14 cellular contexts compared by ENCODE assay signal in the genomic region with DNA sequence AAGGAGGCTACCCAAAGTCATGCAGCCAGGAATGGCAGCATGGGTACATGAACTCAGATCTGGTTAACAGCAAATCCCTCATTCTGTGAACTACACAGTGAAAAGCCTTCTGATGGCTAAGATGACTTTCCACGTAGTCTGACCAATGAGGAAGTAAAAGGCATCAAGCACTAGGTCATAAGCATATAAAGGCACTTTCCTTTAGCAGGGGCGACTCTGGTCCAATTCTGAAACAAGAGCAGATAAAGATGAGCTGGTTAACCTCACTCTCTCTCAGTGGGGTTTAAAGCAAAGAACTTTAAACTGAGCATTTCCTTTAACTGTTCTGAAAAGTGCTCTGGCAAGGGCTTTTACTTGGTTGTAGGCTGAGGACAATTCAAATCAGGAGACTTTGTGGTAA. TPM values are rescaled to one million over a fixed set of nuclear protein-coding genes. Genes with fewer than 3 reads are reported as not detected.
A peak's percentile ranks its signal among the peaks of the same experiment; 100 is the strongest.
DNase-seq lines count a peak whose midpoint lies in the region; ATAC-seq and TF ChIP-seq lines count a peak whose summit lies in the region.
"Had no signal": no experiment of that assay in that cellular context is flagged by ENCODE, and none has a peak within 500 bp of the region (broad histone marks: within the 10 kb centered on the region; RNA-seq: fewer than 3 reads in every experiment).

No MANE protein-coding gene starts in this region.

- no peaks in the 10 kb centered on the region for H3K27me3 ChIP-seq in testis

- no peaks in the 10 kb centered on the region for H3K9me3 Mint-ChIP-seq in activated T-cell treated with anti-CD3 and anti-CD28 coated beads, Interleukin-2, amount 50 U/mL, for 72 hours
- H3K9me3 Mint-ChIP-seq in activated naive CD8-positive, alpha-beta T cell treated with anti-CD3 and anti-CD28 coated beads for 36 hours = no peaks in the 10 kb centered on the region
- H3K9me3 Mint-ChIP-seq in stimulated activated memory B cell treated with anti-CD40 and anti-IgM and Interleukin-4, amounts not matched to agents 10 μg/mL and 1 μg/mL and 100 μg/mL, for 72 hours = no peaks in the 10 kb centered on the region

- no peak for TF ChIP-seq CTCF in testis (IDR thresholded peaks at IDR 0.05)

- no peaks in the 10 kb centered on the region for H3K9me3 ChIP-seq in testis

- peak; percentile 82 to 93 for ATAC-seq in activated T-cell treated with anti-CD3 and anti-CD28 coated beads, Interleukin-2, amount 50 U/mL, for 72 hours (replicated peaks in 1 of 2)
- no peak for ATAC-seq in stimulated activated memory B cell treated with anti-CD40 and anti-IgM and Interleukin-4, amounts not matched to agents 10 μg/mL and 1 μg/mL and 100 μg/mL, for 72 hours
- ATAC-seq: HCT116 had no signal

- 84 to 87% methylated on average over 2 of the region's 2 CpGs for WGBS in testis, 2 donors

- H3K4me3 Mint-ChIP-seq in activated T-cell treated with anti-CD3 and anti-CD28 coated beads, Interleukin-2, amount 50 U/mL, for 72 hours = peak overlapping the region in 1 of 2 donors; percentile 27
- no peak overlapping the region for H3K4me3 Mint-ChIP-seq in activated naive CD8-positive, alpha-beta T cell treated with anti-CD3 and anti-CD28 coated beads for 36 hours
- no peak overlapping the region for H3K4me3 Mint-ChIP-seq in stimulated activated memory B cell treated with anti-CD40 and anti-IgM and Interleukin-4, amounts not matched to agents 10 μg/mL and 1 μg/mL and 100 μg/mL, for 72 hours

- no peaks in the 10 kb centered on the region for H3K27me3 Mint-ChIP-seq in activated T-cell treated with anti-CD3 and anti-CD28 coated beads, Interleukin-2, amount 50 U/mL, for 72 hours (ENCODE audit: low read depth)
- no peaks in the 10 kb centered on the region for H3K27me3 Mint-ChIP-seq in activated naive CD8-positive, alpha-beta T cell treated with anti-CD3 and anti-CD28 coated beads for 36 hours
- no peaks in the 10 kb centered on the region for H3K27me3 Mint-ChIP-seq in stimulated activated memory B cell treated with anti-CD40 and anti-IgM and Interleukin-4, amounts not matched to agents 10 μg/mL and 1 μg/mL and 100 μg/mL, for 72 hours

- H3K4me1 ChIP-seq in testis = no peaks in the 10 kb centered on the region

- peak in 1 of 2 donors; percentile 16 for DNase-seq in activated T-cell treated with anti-CD3 and anti-CD28 coated beads, Interleukin-2, amount 50 U/mL, for 72 hours
- no peak for DNase-seq in activated T-cell treated with anti-CD3 and anti-CD28 coated beads, Interleukin-2, amount 50 U/mL, for 1 hour
- DNase-seq in NOMO-1 treated with DMSO at 0.1 percent for 48 hours (lab: John Stamatoyannopoulos, UW; ENCODE audit: unreplicated experiment) = peak; percentile 66
- DNase-seq in activated naive CD8-positive, alpha-beta T cell treated with anti-CD3 and anti-CD28 coated beads for 36 hours = no peak
- DNase-seq in UCSD-AML1 (lab: John Stamatoyannopoulos, UW; ENCODE audit: unreplicated experiment) = no peak
- DNase-seq in mesenteric fat pad (ENCODE audit: low spot score) = no peak
- DNase-seq in testis = no peak
- DNase-seq: DND-41, mesendoderm had no signal

- H3K27ac Mint-ChIP-seq in activated T-cell treated with anti-CD3 and anti-CD28 coated beads, Interleukin-2, amount 50 U/mL, for 72 hours = peak overlapping the region; percentile 39
- peak overlapping the region; percentile 36 for H3K27ac Mint-ChIP-seq in activated naive CD8-positive, alpha-beta T cell treated with anti-CD3 and anti-CD28 coated beads for 36 hours
- peak overlapping the region; percentile 40 for H3K27ac Mint-ChIP-seq in stimulated activated memory B cell treated with anti-CD40 and anti-IgM and Interleukin-4, amounts not matched to agents 10 μg/mL and 1 μg/mL and 100 μg/mL, for 72 hours

- peaks cover 53% of the 10 kb centered on the region for H3K4me1 Mint-ChIP-seq in activated T-cell treated with anti-CD3 and anti-CD28 coated beads, Interleukin-2, amount 50 U/mL, for 72 hours (ENCODE audit: low read depth)
- peaks cover 40% of the 10 kb centered on the region for H3K4me1 Mint-ChIP-seq in activated naive CD8-positive, alpha-beta T cell treated with anti-CD3 and anti-CD28 coated beads for 36 hours
- peaks cover 37% of the 10 kb centered on the region for H3K4me1 Mint-ChIP-seq in stimulated activated memory B cell treated with anti-CD40 and anti-IgM and Interleukin-4, amounts not matched to agents 10 μg/mL and 1 μg/mL and 100 μg/mL, for 72 hours

- intact Hi-C loops in testis (cut with DNase I; ENCODE audit: low total_unique reads) = no loop called here

- no peak overlapping the region for H3K27ac ChIP-seq in testis

- no peaks in the 10 kb centered on the region for H3K36me3 ChIP-seq in testis (ENCODE audit: low read depth, missing control alignments)

- TF ChIP-seq POLR2A in testis (IDR thresholded peaks at IDR 0.05) = no peak

- no peak overlapping the region for H3K4me3 ChIP-seq in testis

- H3K36me3 Mint-ChIP-seq in activated T-cell treated with anti-CD3 and anti-CD28 coated beads, Interleukin-2, amount 50 U/mL, for 72 hours (ENCODE audit: insufficient read depth in 2 of 2) = peaks cover 2 to 4% of the 10 kb centered on the region in 2 donors
- H3K36me3 Mint-ChIP-seq in activated naive CD8-positive, alpha-beta T cell treated with anti-CD3 and anti-CD28 coated beads for 36 hours = peaks cover 9% of the 10 kb centered on the region
- H3K36me3 Mint-ChIP-seq in stimulated activated memory B cell treated with anti-CD40 and anti-IgM and Interleukin-4, amounts not matched to agents 10 μg/mL and 1 μg/mL and 100 μg/mL, for 72 hours = peaks cover 32% of the 10 kb centered on the region

RNA-seq across cellular contexts. Expression of gene PSMB7, which starts 21.1 kb away (rescaled TPM):
- total RNA-seq in activated T-cell treated with anti-CD3 and anti-CD28 coated beads, Interleukin-2, amount 50 U/mL, for 72 hours = 100 to 1,000 TPM; 120 to 126 TPM
- 100 to 1,000 TPM; 191 to 199 TPM for total RNA-seq in activated naive CD8-positive, alpha-beta T cell treated with anti-CD3 and anti-CD28 coated beads for 36 hours
- total RNA-seq in mesenteric fat pad (114 TPM), testis (100 to 1,000 TPM; 156 to 188 TPM)
- polyA plus RNA-seq in testis (ENCODE audit: insufficient read depth, low read depth, low replicate concordance) = 310 TPM

RNA-seq across cellular contexts. Expression of gene ADGRD2, which starts 56.1 kb away (rescaled TPM):
- not detected for total RNA-seq in activated T-cell treated with anti-CD3 and anti-CD28 coated beads, Interleukin-2, amount 50 U/mL, for 72 hours
- not detected for total RNA-seq in activated naive CD8-positive, alpha-beta T cell treated with anti-CD3 and anti-CD28 coated beads for 36 hours
- not detected for total RNA-seq in mesenteric fat pad
- total RNA-seq in testis = under 1 TPM; 0.31 to 0.74 TPM
- 1.5 TPM for polyA plus RNA-seq in testis (ENCODE audit: insufficient read depth, low read depth, low replicate concordance)
- total RNA-seq: chondrocyte, posterior vena cava, RPMI7951 had no signal
